Comparison of ENCODE assay signal across 10 cellular contexts in genomic region chr1:203638914-203639313, GRCh38. TPM values are rescaled to one million over a fixed set of nuclear protein-coding genes. Genes with fewer than 3 reads are reported as not detected.
DNase-seq lines count a peak whose midpoint lies in the region; ATAC-seq and TF ChIP-seq lines count a peak whose summit lies in the region.
"Had no signal": no experiment of that assay in that cellular context is flagged by ENCODE, and none has a peak within 500 bp of the region (broad histone marks: within the 10 kb centered on the region; RNA-seq: fewer than 3 reads in every experiment).

No MANE protein-coding gene starts in this region.

- H3K9me3 Mint-ChIP-seq in activated CD4-positive, alpha-beta T cell treated with anti-CD3 and anti-CD28 coated beads for 36 hours (ENCODE audit: low read depth): no peaks in the 10 kb centered on the region
- no peaks in the 10 kb centered on the region for H3K9me3 Mint-ChIP-seq in endothelial cell (ENCODE audit: unreplicated experiment)

- no peak for TF ChIP-seq EP300 in stomach (IDR thresholded peaks at IDR 0.05)

- H3K4me1 ChIP-seq in left ventricle myocardium inferior (peaks cover 99% of the 10 kb centered on the region), stomach (peaks cover 31 to 82% (median 54%) of the 10 kb centered on the region in 4 donors)

- CTCF ChIA-PET in activated CD4-positive, alpha-beta T cell treated with anti-CD3 and anti-CD28 coated beads for 36 hours (lab: Charles Lee): interaction anchor here (0.6 to 1.8 kb wide), 3 partner anchors 11 to 64 kb away, joined by 3 to 5 read pairs (median 4); no protein-coding TSS in a partner anchor

- H3K4me3 Mint-ChIP-seq in activated CD4-positive, alpha-beta T cell treated with anti-CD3 and anti-CD28 coated beads for 36 hours: no peak overlapping the region
- H3K4me3 Mint-ChIP-seq in T-helper 17 cell (peak overlapping the region; percentile 75), endothelial cell (ENCODE audit: unreplicated experiment) (no peak overlapping the region)

- 37 to 50% (median 42%) methylated on average over 6 of the region's 6 CpGs for WGBS in stomach, 5 donors

- peak overlapping the region; percentile 5 for H3K4me3 ChIP-seq in left ventricle myocardium inferior
- no peak overlapping the region for H3K4me3 ChIP-seq in stomach

- DNase-seq in activated CD4-positive, alpha-beta T cell treated with anti-CD3 and anti-CD28 coated beads for 36 hours: peak; percentile 23
- DNase-seq in activated CD4-positive, alpha-beta T cell treated with anti-CD3 and anti-CD28 coated beads, Interleukin-2, amount 50 U/mL, for 4 hours: no peak
- no peak for DNase-seq in T-helper 17 cell
- DNase-seq in left ventricle myocardium inferior: peak; percentile 18
- no peak for DNase-seq in stomach
- DNase-seq in SHP77 treated with DMSO at 0.1 percent for 48 hours (lab: John Stamatoyannopoulos, UW): no peak
- no peak for DNase-seq in endothelial cell (ENCODE audit: low spot score)
- DNase-seq: activated CD8-positive, alpha-beta memory T cell treated with anti-CD3 and anti-CD28 coated beads, Interleukin-2, amount 50 U/mL, for 4 hours; NCI-H2107 had no signal

- H3K4me1 Mint-ChIP-seq in activated CD4-positive, alpha-beta T cell treated with anti-CD3 and anti-CD28 coated beads for 36 hours: peaks cover 44% of the 10 kb centered on the region
- H3K4me1 Mint-ChIP-seq in T-helper 17 cell (peaks cover 61% of the 10 kb centered on the region), endothelial cell (ENCODE audit: unreplicated experiment) (peaks cover 25% of the 10 kb centered on the region)

- intact Hi-C loops in activated CD4-positive, alpha-beta T cell treated with anti-CD3 and anti-CD28 coated beads for 36 hours (cut with DNase I, micrococcal nuclease): no loop called here
- intact Hi-C loops in left ventricle myocardium inferior (cut with micrococcal nuclease): no loop called here
- intact Hi-C loops in stomach (cut with DNase I; ENCODE audit: low total_unique reads): no loop called here

- ATAC-seq in activated CD4-positive, alpha-beta T cell treated with anti-CD3 and anti-CD28 coated beads for 36 hours: peak; percentile 62
- peak; percentile 66 for ATAC-seq in T-helper 17 cell
- no peak for ATAC-seq in GM18517 (IDR thresholded peaks at IDR 0.05; ENCODE audit: unreplicated experiment)

- H3K27ac Mint-ChIP-seq in activated CD4-positive, alpha-beta T cell treated with anti-CD3 and anti-CD28 coated beads for 36 hours: peak overlapping the region; percentile 45
- H3K27ac Mint-ChIP-seq in T-helper 17 cell (peak overlapping the region; percentile 93), endothelial cell (ENCODE audit: unreplicated experiment) (no peak overlapping the region)

- no peaks in the 10 kb centered on the region for H3K9me3 ChIP-seq in T-helper 17 cell (ENCODE audit: control insufficient read depth, low read length, poor library complexity, severe bottlenecking)
- no peaks in the 10 kb centered on the region for H3K9me3 ChIP-seq in left ventricle myocardium inferior (replicated peaks)
- H3K9me3 ChIP-seq in stomach: no peaks in the 10 kb centered on the region

- TF ChIP-seq CTCF in left ventricle myocardium inferior (IDR thresholded peaks at IDR 0.05; ENCODE audit: borderline replicate concordance) (peak; percentile 35), stomach (IDR thresholded peaks at IDR 0.05) (no peak), endothelial cell (IDR thresholded peaks at IDR 0.05; ENCODE audit: unreplicated experiment) (no peak)

- no peaks in the 10 kb centered on the region for H3K27me3 Mint-ChIP-seq in activated CD4-positive, alpha-beta T cell treated with anti-CD3 and anti-CD28 coated beads for 36 hours
- H3K27me3 Mint-ChIP-seq in T-helper 17 cell (no peaks in the 10 kb centered on the region), endothelial cell (ENCODE audit: unreplicated experiment) (peaks cover 1% of the 10 kb centered on the region)

- H3K27me3 ChIP-seq in left ventricle myocardium inferior (ENCODE audit: low read depth): no peaks in the 10 kb centered on the region
- no peaks in the 10 kb centered on the region for H3K27me3 ChIP-seq in stomach

- POLR2A ChIA-PET in activated CD4-positive, alpha-beta T cell treated with anti-CD3 and anti-CD28 coated beads for 36 hours (lab: Charles Lee): interaction anchor here (0.6 to 2.0 kb wide), 3 partner anchors 12 to 55 kb away, joined by 3 to 5 read pairs (median 3); no protein-coding TSS in a partner anchor

- no peak for TF ChIP-seq POLR2A in stomach (IDR thresholded peaks at IDR 0.05)

- H3K36me3 ChIP-seq in left ventricle myocardium inferior (peaks cover 24% of the 10 kb centered on the region), stomach (peaks cover 0 to 19% (median 8%) of the 10 kb centered on the region in 4 donors)

- peaks cover 7% of the 10 kb centered on the region for H3K36me3 Mint-ChIP-seq in activated CD4-positive, alpha-beta T cell treated with anti-CD3 and anti-CD28 coated beads for 36 hours (ENCODE audit: low read depth)
- H3K36me3 Mint-ChIP-seq in T-helper 17 cell (ENCODE audit: low read depth) (no peaks in the 10 kb centered on the region), endothelial cell (ENCODE audit: low read depth, unreplicated experiment) (peaks cover 18% of the 10 kb centered on the region)

- H3K27ac ChIP-seq in left ventricle myocardium inferior (replicated peaks) (peak overlapping the region; percentile 71), stomach (peak overlapping the region in 4 of 5 donors; percentile 38 to 82 (median 64))

RNA-seq across cellular contexts. Expression of gene ATP2B4, which starts 12.3 kb away (rescaled TPM):
- 10 to 100 TPM; 36.2 to 38.8 TPM for total RNA-seq in activated CD4-positive, alpha-beta T cell treated with anti-CD3 and anti-CD28 coated beads for 36 hours
- total RNA-seq in T-helper 17 cell (10 to 100 TPM; 92.5 to 99.2 TPM), left ventricle myocardium inferior (97.7 TPM), stomach (100 to 1,000 TPM in 2 of 5 donors, 10 to 100 TPM in 3; 38.5 to 353 (median 78.2) TPM), endothelial cell (ENCODE audit: unreplicated experiment) (137 TPM)
- 10 to 100 TPM in 1 of 3 donors, 1 to 10 TPM in 2; 4.4 to 23.6 (median 4.8) TPM for polyA plus RNA-seq in stomach

Comparison
In these comparisons a context has a peak if more than half of its experiments do, and no peak if none do; other contexts are left out.
1. DNase-seq: peak in activated CD4-positive, alpha-beta T cell treated with anti-CD3 and anti-CD28 coated beads for 36 hours (single experiment) and left ventricle myocardium inferior (single experiment); none in activated CD4-positive, alpha-beta T cell treated with anti-CD3 and anti-CD28 coated beads, Interleukin-2, amount 50 U/mL, for 4 hours (0 of 2), T-helper 17 cell (0 of 3), stomach (single experiment), SHP77 treated with DMSO at 0.1 percent for 48 hours (single experiment) and endothelial cell (single experiment).